Comparison of ENCODE assay signal across 8 cellular contexts in the genomic region with DNA sequence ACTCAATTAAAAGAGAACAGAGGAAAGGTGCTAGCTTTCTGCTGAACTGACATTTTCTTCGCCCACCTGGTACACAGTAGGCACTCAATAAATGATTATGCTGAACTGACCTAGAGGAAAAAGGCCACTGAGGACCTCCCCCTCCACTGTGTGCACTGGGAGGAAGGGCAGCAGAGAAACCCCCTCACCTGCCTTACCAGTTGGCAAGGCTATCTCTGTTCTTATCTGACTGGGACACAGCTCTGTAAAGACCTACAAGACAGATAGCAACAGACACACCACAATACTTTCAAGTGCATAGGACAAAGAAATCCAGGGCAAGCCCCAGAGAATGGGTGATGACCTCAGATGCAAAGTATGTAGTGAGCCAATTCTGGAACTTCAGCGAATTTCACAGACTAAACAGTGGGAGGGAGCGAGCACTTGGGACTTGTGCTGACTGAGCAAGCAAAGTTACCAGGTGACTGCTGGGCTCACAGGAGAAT. TPM values are rescaled to one million over a fixed set of nuclear protein-coding genes. Genes with fewer than 3 reads are reported as not detected.
DNase-seq lines count a peak whose midpoint lies in the region; ATAC-seq and TF ChIP-seq lines count a peak whose summit lies in the region.

No MANE protein-coding gene starts in this region.

- H3K4me3 ChIP-seq in CD8-positive, alpha-beta T cell (ENCODE audit: low read depth, low read length), result no peak overlapping the region

- H3K4me3 Mint-ChIP-seq in CD8-positive, alpha-beta T cell, result no peak overlapping the region

- DNase-seq in M059J (ENCODE audit: low read depth) (peak; percentile 96), fibroblast of peridontal ligament (ENCODE audit: extremely low read depth) (peak; percentile 90), sciatic nerve (ENCODE audit: low spot score) (no peak), NCI-H1092 (lab: John Stamatoyannopoulos, UW) (no peak), SKM-1 (lab: John Stamatoyannopoulos, UW; ENCODE audit: unreplicated experiment) (no peak)
- DNase-seq in CD8-positive, alpha-beta T cell, result no peak

- H3K36me3 ChIP-seq in CD8-positive, alpha-beta T cell (ENCODE audit: insufficient read depth, low read length), result no peaks in the 10 kb centered on the region

- intact Hi-C loops in sciatic nerve (cut with DNase I), result no loop called here
- intact Hi-C loops in CD8-positive, alpha-beta T cell (cut with DNase I, micrococcal nuclease), result no loop called here

- no peaks in the 10 kb centered on the region for H3K4me1 Mint-ChIP-seq in CD8-positive, alpha-beta T cell (ENCODE audit: low read depth)

- H3K27me3 ChIP-seq in CD8-positive, alpha-beta T cell (ENCODE audit: insufficient read depth, low read length), result no peaks in the 10 kb centered on the region

- no peaks in the 10 kb centered on the region for H3K9me3 ChIP-seq in CD8-positive, alpha-beta T cell (ENCODE audit: low read length)

- peaks cover 2% of the 10 kb centered on the region for H3K9me3 Mint-ChIP-seq in CD8-positive, alpha-beta T cell

- H3K27ac Mint-ChIP-seq in CD8-positive, alpha-beta T cell, result no peak overlapping the region

- POLR2A ChIA-PET in CD8-positive, alpha-beta T cell (lab: Charles Lee), result no interaction called here

- ATAC-seq in GM19324 (IDR thresholded peaks at IDR 0.05; ENCODE audit: low FRiP score, unreplicated experiment), result peak; percentile 74
- peak; percentile 49 for ATAC-seq in sciatic nerve
- no peak for ATAC-seq in HG03175 (IDR thresholded peaks at IDR 0.05; ENCODE audit: unreplicated experiment)
- no peak for ATAC-seq in CD8-positive, alpha-beta T cell

- no peak overlapping the region for H3K27ac ChIP-seq in CD8-positive, alpha-beta T cell (ENCODE audit: low read depth, low read length)

- H3K4me1 ChIP-seq in CD8-positive, alpha-beta T cell (ENCODE audit: insufficient read depth, low read length), result no peaks in the 10 kb centered on the region

- TF ChIP-seq CTCF in CD8-positive, alpha-beta T cell (IDR thresholded peaks at IDR 0.05), result no peak

- peaks cover 3% of the 10 kb centered on the region for H3K27me3 Mint-ChIP-seq in CD8-positive, alpha-beta T cell (ENCODE audit: low read depth)

- no peaks in the 10 kb centered on the region for H3K36me3 Mint-ChIP-seq in CD8-positive, alpha-beta T cell

- CTCF ChIA-PET in CD8-positive, alpha-beta T cell (lab: Charles Lee), result interaction anchor here (1.8 kb wide), 1 partner anchor 14 kb away, joined by 6 read pairs; no protein-coding TSS in a partner anchor

RNA-seq across cellular contexts. Expression of a gene that starts 30.4 kb away (rescaled TPM):
- 55.3 and 69.1 TPM in 2 replicates for total RNA-seq in M059J (2014; rRNA removed; shearing (Covaris generic))
- 138 TPM for total RNA-seq in sciatic nerve
- total RNA-seq in CD8-positive, alpha-beta T cell, result 1 to 10 TPM; 1.4 to 1.6 TPM

Comparison
In these comparisons a context has a peak if more than half of its experiments do, and no peak if none do; other contexts are left out.
1. ATAC-seq: peak in GM19324 (single experiment) and sciatic nerve (single experiment); none in HG03175 (single experiment) and CD8-positive, alpha-beta T cell (single experiment).
2. DNase-seq: peak in M059J (single experiment) and fibroblast of peridontal ligament (single experiment); none in sciatic nerve (single experiment), NCI-H1092 (single experiment), CD8-positive, alpha-beta T cell (0 of 7) and SKM-1 (single experiment).
3. RNA of a gene that starts 30.4 kb away (total RNA-seq): 138 TPM in sciatic nerve (single experiment) and 55.3 to 69.1 TPM in M059J; 1.4 to 1.6 TPM in CD8-positive, alpha-beta T cell; every median in the first group is over 10 times any median in the second.